8 cellular contexts compared by ENCODE assay signal in the genomic region with DNA sequence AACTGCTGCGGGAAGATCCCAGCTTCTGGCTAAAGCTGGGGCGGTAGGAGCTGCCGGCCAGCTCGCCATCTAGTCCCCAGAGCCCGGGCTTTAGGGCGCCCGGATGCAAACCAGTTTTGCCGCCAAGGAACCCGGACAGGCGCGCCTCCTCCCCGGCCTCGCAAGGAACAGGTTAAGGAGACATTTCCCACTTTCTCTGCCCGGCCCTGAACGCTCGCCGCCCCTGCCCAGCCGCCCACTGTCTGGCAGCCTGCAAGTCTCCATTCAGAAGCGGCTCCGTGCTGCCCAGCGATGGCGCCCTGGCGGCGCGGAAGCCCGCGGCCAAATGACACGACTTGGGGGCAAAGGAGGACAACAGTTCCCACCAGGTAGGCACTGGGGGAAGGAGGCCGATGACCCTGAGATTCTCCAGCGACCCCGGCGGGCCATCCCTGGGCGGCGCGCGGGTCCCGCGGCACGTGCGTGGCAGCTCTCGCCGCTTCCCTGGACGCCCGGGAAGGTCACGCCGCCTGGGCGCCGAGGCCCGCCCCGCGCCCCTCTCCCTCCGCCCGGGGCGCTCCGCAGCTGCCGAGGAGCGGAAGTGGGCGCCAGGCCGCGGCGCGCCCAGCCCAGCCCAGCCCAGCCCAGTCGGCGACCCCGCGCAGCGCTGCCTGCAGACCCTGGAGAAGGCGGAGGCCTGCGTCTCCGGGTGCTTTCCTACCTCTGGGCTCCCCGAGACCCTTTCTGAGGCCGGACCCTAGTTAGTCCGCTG. TPM values are rescaled to one million over a fixed set of nuclear protein-coding genes. Genes with fewer than 3 reads are reported as not detected.
DNase-seq lines count a peak whose midpoint lies in the region; ATAC-seq and TF ChIP-seq lines count a peak whose summit lies in the region.

No MANE protein-coding gene starts in this region.

- peak overlapping the region; percentile 2 to 72 (median 47) for H3K27ac ChIP-seq in body of pancreas

- peak; percentile 86 for ATAC-seq in body of pancreas
- peak; percentile 75 for ATAC-seq in stimulated activated effector memory CD8-positive, alpha-beta T cell treated with anti-CD3 and anti-CD28 coated beads, Interleukin-12 subunit alpha, Interleukin-12 subunit beta, amount 100 ng/mL, for 72 hours

- H3K4me3 ChIP-seq in HAP-1 (peak overlapping the region; percentile 49), body of pancreas (peak overlapping the region in 1 of 2 donors; percentile 72)

- H3K27me3 ChIP-seq in HAP-1 (ENCODE audit: low read depth) (no peaks in the 10 kb centered on the region), body of pancreas (no peaks in the 10 kb centered on the region)

- intact Hi-C loops in body of pancreas (cut with DNase I): no loop called here

- no peak for TF ChIP-seq CTCF in body of pancreas (IDR thresholded peaks at IDR 0.05)

- no peaks in the 10 kb centered on the region for H3K9me3 ChIP-seq in HAP-1
- no peaks in the 10 kb centered on the region for H3K9me3 ChIP-seq in body of pancreas

- no peaks in the 10 kb centered on the region for H3K36me3 Mint-ChIP-seq in stimulated activated effector memory CD8-positive, alpha-beta T cell treated with anti-CD3 and anti-CD28 coated beads, Interleukin-12 subunit alpha, Interleukin-12 subunit beta, amount 100 ng/mL, for 72 hours

- no peak overlapping the region for H3K27ac Mint-ChIP-seq in stimulated activated effector memory CD8-positive, alpha-beta T cell treated with anti-CD3 and anti-CD28 coated beads, Interleukin-12 subunit alpha, Interleukin-12 subunit beta, amount 100 ng/mL, for 72 hours

- in situ Hi-C loops in HAP-1 (cut with MboI; ENCODE audit: low sequenced_read_pairs): no loop called here

- H3K4me1 Mint-ChIP-seq in stimulated activated effector memory CD8-positive, alpha-beta T cell treated with anti-CD3 and anti-CD28 coated beads, Interleukin-12 subunit alpha, Interleukin-12 subunit beta, amount 100 ng/mL, for 72 hours: no peaks in the 10 kb centered on the region

- H3K36me3 ChIP-seq in HAP-1 (replicated peaks) (no peaks in the 10 kb centered on the region), body of pancreas (replicated peaks in 1 of 2; ENCODE audit: insufficient read depth in 1 of 2, low read depth in 2 of 2) (no peaks in the 10 kb centered on the region)

- peak; percentile 79 for DNase-seq in NCI-H82 (lab: John Stamatoyannopoulos, UW)
- no peak for DNase-seq in NCI-H82 treated with DMSO at 0.1 percent for 48 hours (lab: John Stamatoyannopoulos, UW; ENCODE audit: unreplicated experiment)
- peak; percentile 67 to 73 for DNase-seq in HAP-1 (ENCODE audit: low spot score in 2 of 2)
- DNase-seq in NCI-H1930 (lab: John Stamatoyannopoulos, UW): peak; percentile 45 to 55
- peak; percentile 13 to 36 (median 30) for DNase-seq in body of pancreas
- DNase-seq in iPS-NIHi7 (ENCODE audit: extremely low spot score): peak; percentile 81
- no peak for DNase-seq in stimulated activated effector memory CD8-positive, alpha-beta T cell treated with anti-CD3 and anti-CD28 coated beads, Interleukin-12 subunit alpha, Interleukin-12 subunit beta, amount 100 ng/mL, for 72 hours (ENCODE audit: low spot score in 2 of 2)
- no peak for DNase-seq in SIG-M5 treated with dmso at 0.1 percent for 504 hours (lab: John Stamatoyannopoulos, UW; ENCODE audit: unreplicated experiment)

- peak overlapping the region; percentile 62 for H3K4me3 Mint-ChIP-seq in stimulated activated effector memory CD8-positive, alpha-beta T cell treated with anti-CD3 and anti-CD28 coated beads, Interleukin-12 subunit alpha, Interleukin-12 subunit beta, amount 100 ng/mL, for 72 hours

- H3K4me1 ChIP-seq in HAP-1 (peaks cover 5% of the 10 kb centered on the region), body of pancreas (peaks cover 12% of the 10 kb centered on the region)

- TF ChIP-seq POLR2A in body of pancreas (IDR thresholded peaks at IDR 0.05): peak in 1 of 3 donors; percentile 29

- no peaks in the 10 kb centered on the region for H3K9me3 Mint-ChIP-seq in stimulated activated effector memory CD8-positive, alpha-beta T cell treated with anti-CD3 and anti-CD28 coated beads, Interleukin-12 subunit alpha, Interleukin-12 subunit beta, amount 100 ng/mL, for 72 hours

- WGBS in body of pancreas, 2 donors: 1 to 4% methylated on average over 12 to 59 of the region's 73 CpGs

RNA-seq across cellular contexts. Expression of gene HNRNPA1L2, which starts 42.2 kb away (rescaled TPM):
- 1 to 10 TPM in 1 of 2 donors, not detected in 1; 3.9 TPM for total RNA-seq in body of pancreas

RNA-seq across cellular contexts. Expression of gene SUGT1, which starts 52.6 kb away (rescaled TPM):
- 10 to 100 TPM; 12.5 to 31.4 TPM for total RNA-seq in body of pancreas

Comparison
In these comparisons a context has a peak if more than half of its experiments do, and no peak if none do; other contexts are left out.
1. DNase-seq: peak in NCI-H82 (single experiment), HAP-1 (2 of 2), NCI-H1930 (2 of 2), body of pancreas (4 of 4) and iPS-NIHi7 (single experiment); none in NCI-H82 treated with DMSO at 0.1 percent for 48 hours (single experiment), stimulated activated effector memory CD8-positive, alpha-beta T cell treated with anti-CD3 and anti-CD28 coated beads, Interleukin-12 subunit alpha, Interleukin-12 subunit beta, amount 100 ng/mL, for 72 hours (0 of 2) and SIG-M5 treated with dmso at 0.1 percent for 504 hours (single experiment).